ENCODE assay signal across 18 cellular contexts in genomic region chr3:152234657-152235375, GRCh38. TPM values are rescaled to one million over a fixed set of nuclear protein-coding genes. Genes with fewer than 3 reads are reported as not detected.
DNase-seq lines count a peak whose midpoint lies in the region; ATAC-seq, FAIRE-seq and TF ChIP-seq lines count a peak whose summit lies in the region.
"Had no signal": no experiment of that assay in that cellular context is flagged by ENCODE, and none has a peak within 500 bp of the region (broad histone marks: within the 10 kb centered on the region; RNA-seq: fewer than 3 reads in every experiment).

No MANE protein-coding gene starts in this region.

- H3K9me3 Mint-ChIP-seq in activated CD4-positive, alpha-beta T cell treated with anti-CD3 and anti-CD28 coated beads for 36 hours (ENCODE audit: low read depth), result peaks cover 3% of the 10 kb centered on the region
- H3K9me3 Mint-ChIP-seq: activated B cell treated with CpG ODN at 0.5 μM for 24 hours; natural killer cell treated with Interleukin-12 subunit alpha and Interleukin-12 subunit beta and Interleukin-15 and Interleukin-18, amount 100 ng/mL, for 72 hours had no signal

- no peak for DNase-seq in activated CD4-positive, alpha-beta T cell treated with anti-CD3 and anti-CD28 coated beads for 36 hours
- DNase-seq in activated CD4-positive, alpha-beta T cell treated with anti-CD3 and anti-CD28 coated beads, Interleukin-2, amount 50 U/mL, for 48 hours, result no peak
- no peak for DNase-seq in GM12892 (ENCODE audit: insufficient read length)
- DNase-seq in brain pericyte (ENCODE audit: low read depth, low spot score), result peak; percentile 12
- no peak for DNase-seq in OCI-LY7 (ENCODE audit: low spot score)
- no peak for DNase-seq in SK-N-DZ (ENCODE audit: low spot score)
- DNase-seq: activated B cell treated with CpG ODN at 0.5 μM for 24 hours; body of pancreas; mesendoderm; NCI-H1436 treated with DMSO at 0.1 percent for 48 hours; NCI-H526 treated with DMSO at 0.1 percent for 48 hours; SJCRH30; stimulated activated CD4-positive, alpha-beta T cell treated with anti-CD3 and anti-CD28 coated beads, Interleukin-15, amount 100 ng/mL, for 24 hours; testis had no signal

- H3K27me3 ChIP-seq in OCI-LY3 (ENCODE audit: low read depth, low read length), result no peaks in the 10 kb centered on the region
- H3K27me3 ChIP-seq: body of pancreas, SJCRH30, testis had no signal

- H2AFZ ChIP-seq in OCI-LY3 (ENCODE audit: low read depth, low read length) (no peak overlapping the region), OCI-LY7 (ENCODE audit: low read length) (no peak overlapping the region)

- FAIRE-seq in GM12892 (lab: Jason Lieb, UNC), result peak; percentile 54

- no peaks in the 10 kb centered on the region for H3K36me3 ChIP-seq in OCI-LY3 (replicated peaks; ENCODE audit: low read depth, low read length)
- H3K36me3 ChIP-seq in OCI-LY7 (ENCODE audit: insufficient read depth, low read length), result no peaks in the 10 kb centered on the region
- H3K36me3 ChIP-seq: SJCRH30 had no signal

- H3K4me3 ChIP-seq in OCI-LY3 (ENCODE audit: low read length) (no peak overlapping the region), OCI-LY7 (ENCODE audit: low read depth, low read length, poor library complexity, severe bottlenecking) (no peak overlapping the region)
- H3K4me3 ChIP-seq: body of pancreas, SJCRH30, testis had no signal

- TF ChIP-seq CTCF in OCI-LY3 (IDR thresholded peaks at IDR 0.05; ENCODE audit: low read depth, low read length) (no peak), OCI-LY7 (conservative IDR thresholded peaks at IDR 0.05; ENCODE audit: low read length) (no peak)

- no peak for TF ChIP-seq POLR2A in GM12892 (IDR thresholded peaks at IDR 0.05; ENCODE audit: low read depth, low read length)

- ATAC-seq in activated CD4-positive, alpha-beta T cell treated with anti-CD3 and anti-CD28 coated beads for 36 hours, result no peak
- ATAC-seq in HG02840 (IDR thresholded peaks at IDR 0.05; ENCODE audit: low FRiP score, unreplicated experiment), result no peak
- ATAC-seq: body of pancreas; natural killer cell treated with Interleukin-12 subunit alpha and Interleukin-12 subunit beta and Interleukin-15 and Interleukin-18, amount 100 ng/mL, for 72 hours; sciatic nerve had no signal

- H3K4me2 ChIP-seq in OCI-LY3 (ENCODE audit: low read length) (peak overlapping the region; percentile 8; the same call in 1 of the 2 replicates), OCI-LY7 (ENCODE audit: low read length) (no peak overlapping the region)

- H3K27me3 Mint-ChIP-seq in activated CD4-positive, alpha-beta T cell treated with anti-CD3 and anti-CD28 coated beads for 36 hours, result no peaks in the 10 kb centered on the region
- H3K27me3 Mint-ChIP-seq: activated B cell treated with CpG ODN at 0.5 μM for 24 hours; natural killer cell treated with Interleukin-12 subunit alpha and Interleukin-12 subunit beta and Interleukin-15 and Interleukin-18, amount 100 ng/mL, for 72 hours had no signal

- H4K20me1 ChIP-seq in OCI-LY3 (ENCODE audit: insufficient read depth, low read length) (no peaks in the 10 kb centered on the region), OCI-LY7 (ENCODE audit: insufficient read depth, low read length) (no peaks in the 10 kb centered on the region)

- POLR2A ChIA-PET in activated CD4-positive, alpha-beta T cell treated with anti-CD3 and anti-CD28 coated beads for 36 hours (lab: Charles Lee), result interaction anchor here (0.8 kb wide), 1 partner anchor 38 kb away, joined by 4 read pairs; no protein-coding TSS in a partner anchor
- POLR2A ChIA-PET in OCI-LY7 (lab: Charles Lee), result interaction anchor here (0.5 to 2.6 kb wide), 7 partner anchors 8 to 361 kb away, joined by 3 to 19 read pairs (median 4); no protein-coding TSS in a partner anchor

- H3K4me1 ChIP-seq in OCI-LY3 (ENCODE audit: low read length), result peaks cover 53% of the 10 kb centered on the region
- H3K4me1 ChIP-seq in OCI-LY7 (ENCODE audit: insufficient read depth, low read length, poor library complexity, severe bottlenecking), result peaks cover 6% of the 10 kb centered on the region
- H3K4me1 ChIP-seq: body of pancreas, testis had no signal

- H3K9ac ChIP-seq in OCI-LY3 (ENCODE audit: low read length), result no peak overlapping the region

- intact Hi-C loops in activated CD4-positive, alpha-beta T cell treated with anti-CD3 and anti-CD28 coated beads for 36 hours (cut with DNase I, micrococcal nuclease), result no loop called here
- intact Hi-C loops in OCI-LY7 (cut with micrococcal nuclease; ENCODE audit: unreplicated experiment), result no loop called here

- no peaks in the 10 kb centered on the region for H3K9me2 ChIP-seq in OCI-LY7 (ENCODE audit: insufficient read depth, low read length)

- peak overlapping the region; percentile 61 for H3K27ac Mint-ChIP-seq in activated CD4-positive, alpha-beta T cell treated with anti-CD3 and anti-CD28 coated beads for 36 hours
- H3K27ac Mint-ChIP-seq: activated B cell treated with CpG ODN at 0.5 μM for 24 hours had no signal

- no peaks in the 10 kb centered on the region for H3K9me3 ChIP-seq in OCI-LY3 (ENCODE audit: insufficient read depth, low read length)
- no peaks in the 10 kb centered on the region for H3K9me3 ChIP-seq in OCI-LY7 (ENCODE audit: low read length)
- H3K9me3 ChIP-seq: body of pancreas, testis had no signal

- peaks cover 12% of the 10 kb centered on the region for H3K36me3 Mint-ChIP-seq in activated CD4-positive, alpha-beta T cell treated with anti-CD3 and anti-CD28 coated beads for 36 hours (ENCODE audit: low read depth)
- H3K36me3 Mint-ChIP-seq: natural killer cell treated with Interleukin-12 subunit alpha and Interleukin-12 subunit beta and Interleukin-15 and Interleukin-18, amount 100 ng/mL, for 72 hours had no signal

- peak overlapping the region; percentile 2; the same call in 1 of the 2 replicates for H3K27ac ChIP-seq in OCI-LY3 (ENCODE audit: low read length)
- H3K27ac ChIP-seq in OCI-LY7 (ENCODE audit: low read depth, low read length, poor library complexity, severe bottlenecking), result no peak overlapping the region
- H3K27ac ChIP-seq: body of pancreas, SJCRH30, testis had no signal

- CTCF ChIA-PET in activated CD4-positive, alpha-beta T cell treated with anti-CD3 and anti-CD28 coated beads for 36 hours (lab: Charles Lee), result interaction anchor here (0.6 to 2.3 kb wide), 6 partner anchors 9 to 84 kb away, joined by 3 to 10 read pairs (median 3); no protein-coding TSS in a partner anchor
- CTCF ChIA-PET in OCI-LY7 (lab: Charles Lee; ENCODE audit: unreplicated experiment), result no interaction called here

- no TSS peak for BruUV-seq in OCI-LY7 (replicated peaks; lab: Mats Ljungman, UMichigan)

- H3K4me1 Mint-ChIP-seq in activated CD4-positive, alpha-beta T cell treated with anti-CD3 and anti-CD28 coated beads for 36 hours, result peaks cover 82% of the 10 kb centered on the region

- H3K79me2 ChIP-seq in OCI-LY3 (ENCODE audit: low read length), result no peaks in the 10 kb centered on the region
- no peaks in the 10 kb centered on the region for H3K79me2 ChIP-seq in OCI-LY7 (ENCODE audit: insufficient read depth, low read depth, low read length)

- no peak overlapping the region for H3K4me3 Mint-ChIP-seq in activated CD4-positive, alpha-beta T cell treated with anti-CD3 and anti-CD28 coated beads for 36 hours
- H3K4me3 Mint-ChIP-seq: activated B cell treated with CpG ODN at 0.5 μM for 24 hours; natural killer cell treated with Interleukin-12 subunit alpha and Interleukin-12 subunit beta and Interleukin-15 and Interleukin-18, amount 100 ng/mL, for 72 hours had no signal

RNA-seq across cellular contexts. Expression of gene MBNL1, which starts 33.9 kb away (rescaled TPM):
- total RNA-seq in activated CD4-positive, alpha-beta T cell treated with anti-CD3 and anti-CD28 coated beads for 36 hours, result 100 to 1,000 TPM; 317 to 481 TPM
- polyA plus RNA-seq in GM12892 (2012; ENCODE audit: missing spikeins), result 140 TPM
- total RNA-seq in OCI-LY7 (2014; rRNA removed; shearing (Covaris generic)), result 125 and 163 TPM in 2 replicates
- 174 and 184 TPM in 2 replicates for total RNA-seq in OCI-LY7 (2022)
- 11.7 and 12.0 TPM in 2 replicates for polyA plus RNA-seq in SK-N-DZ (2014; cell fraction: cytosol; rRNA removed)
- 20.1 TPM in 2 replicates for polyA plus RNA-seq in SK-N-DZ (2014; cell fraction: nucleus; rRNA removed)
